ENCODE assay signal across 15 cellular contexts in the genomic region with DNA sequence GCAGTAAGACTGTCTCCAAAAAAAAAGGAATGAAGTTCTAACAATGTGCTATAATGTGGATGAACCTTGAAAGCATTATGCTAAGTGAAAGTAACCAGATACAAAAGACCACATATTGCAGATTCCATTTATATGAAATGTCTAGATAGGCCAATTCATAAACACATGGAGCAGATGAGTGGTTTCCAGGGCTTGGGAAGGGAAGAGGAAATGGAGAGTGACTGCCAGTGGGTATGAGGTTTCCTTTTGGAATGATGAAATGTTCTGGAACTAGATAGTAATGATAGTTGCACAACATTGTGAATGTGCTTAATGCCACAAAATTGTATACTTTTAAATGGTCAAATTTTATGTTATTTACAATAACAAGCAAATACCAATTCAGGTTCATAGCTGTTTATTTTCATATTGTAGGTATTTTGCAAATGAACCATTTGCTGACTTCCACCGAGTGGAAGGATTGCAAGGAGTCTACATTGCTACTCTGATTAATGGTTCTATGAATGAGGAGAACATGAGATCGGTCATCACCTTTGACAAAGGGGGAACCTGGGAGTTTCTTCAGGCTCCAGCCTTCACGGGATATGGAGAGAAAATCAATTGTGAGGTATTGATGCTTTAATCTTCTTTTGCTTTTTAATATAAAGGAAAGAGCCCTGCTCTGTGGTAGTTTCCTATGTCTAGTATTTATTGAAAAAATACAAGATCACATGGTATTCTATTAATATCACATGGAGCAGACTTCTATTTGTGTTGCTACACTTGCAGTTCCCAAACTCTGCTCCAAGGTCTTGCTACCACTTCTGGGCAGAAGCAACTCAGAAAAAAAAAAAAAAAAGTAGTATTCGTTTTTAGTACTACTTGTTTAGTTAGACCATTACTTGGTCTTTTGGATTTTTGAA.
A peak's percentile ranks its signal among the peaks of the same experiment; 100 is the strongest.
DNase-seq lines count a peak whose midpoint lies in the region; ATAC-seq, FAIRE-seq and TF ChIP-seq lines count a peak whose summit lies in the region.
"Had no signal": no experiment of that assay in that cellular context is flagged by ENCODE, and none has a peak within 500 bp of the region (broad histone marks: within the 10 kb centered on the region; RNA-seq: fewer than 3 reads in every experiment).

No MANE protein-coding gene starts in this region.

- H3K27me3 Mint-ChIP-seq in astrocyte (ENCODE audit: low read depth, unreplicated experiment) = no peaks in the 10 kb centered on the region
- H3K27me3 Mint-ChIP-seq: naive B cell had no signal

- intact Hi-C loops in left lung (cut with DNase I) = no loop called here

- peak overlapping the region; percentile 67 for H3K27ac Mint-ChIP-seq in astrocyte (ENCODE audit: unreplicated experiment)

- H3K4me3 ChIP-seq in BLaER1 treated with 17β-estradiol and CSF1 and Interleukin-3, amounts not matched to agents 10 nM and 100 nM = no peak overlapping the region; a peak in 1 of 20 replicates
- H3K4me3 ChIP-seq in HFF-Myc (replicated peaks; ENCODE audit: low read depth, low read length) (no peak overlapping the region), astrocyte (ENCODE audit: insufficient read depth, low read depth, low read length) (no peak overlapping the region), left lung (no peak overlapping the region)
- H3K4me3 ChIP-seq: heart left ventricle, K562 had no signal

- H3K4me1 ChIP-seq in BLaER1 treated with 17β-estradiol and CSF1 and Interleukin-3, amounts not matched to agents 10 nM and 100 nM = peaks cover 50 to 86% (median 81%) of the 10 kb centered on the region in 10 experiments
- no peaks in the 10 kb centered on the region for H3K4me1 ChIP-seq in astrocyte (ENCODE audit: insufficient read depth, low read length)
- H3K4me1 ChIP-seq in left lung = peaks cover 4 to 27% of the 10 kb centered on the region in 2 donors

- peaks cover 0 to 60% (median 22%) of the 10 kb centered on the region in 11 experiments; a peak in 18 of 22 replicates for H3K36me3 ChIP-seq in BLaER1 treated with 17β-estradiol and CSF1 and Interleukin-3, amounts not matched to agents 10 nM and 100 nM
- H3K36me3 ChIP-seq in astrocyte (ENCODE audit: insufficient read depth, low read length) (no peaks in the 10 kb centered on the region), left lung (peaks cover 0 to 57% of the 10 kb centered on the region in 2 donors)

- peaks cover 14% of the 10 kb centered on the region for H3K4me1 Mint-ChIP-seq in astrocyte (ENCODE audit: low read depth, unreplicated experiment)
- H3K4me1 Mint-ChIP-seq: WTC11 had no signal

- H3K27ac ChIP-seq in BLaER1 treated with 17β-estradiol and CSF1 and Interleukin-3, amounts not matched to agents 10 nM and 100 nM = peak overlapping the region in 9 of 11 experiments; percentile 16 to 69 (median 60); a peak in 16 of 22 replicates
- no peak overlapping the region for H3K27ac ChIP-seq in astrocyte (ENCODE audit: low read depth, low read length)
- H3K27ac ChIP-seq in left lung = no peak overlapping the region
- H3K27ac ChIP-seq: heart left ventricle had no signal

- no peaks in the 10 kb centered on the region for H3K79me2 ChIP-seq in astrocyte (ENCODE audit: insufficient read depth, low read length)

- no peaks in the 10 kb centered on the region for H3K9me3 Mint-ChIP-seq in astrocyte (ENCODE audit: unreplicated experiment)

- no peak for TF ChIP-seq CTCF in HFF-Myc (IDR thresholded peaks at IDR 0.05; ENCODE audit: low read depth, low read length, missing control alignments)
- no peak for TF ChIP-seq CTCF in astrocyte (IDR thresholded peaks at IDR 0.05; ENCODE audit: insufficient read depth, low read depth, low read length)
- no peak for TF ChIP-seq CTCF in left lung (IDR thresholded peaks at IDR 0.05)

- H2AFZ ChIP-seq in astrocyte (ENCODE audit: low read depth, low read length) = no peak overlapping the region

- H3K4me3 Mint-ChIP-seq in astrocyte (ENCODE audit: unreplicated experiment) = no peak overlapping the region
- H3K4me3 Mint-ChIP-seq: WTC11 had no signal

- H3K9ac ChIP-seq in BLaER1 treated with 17β-estradiol and CSF1 and Interleukin-3, amounts not matched to agents 10 nM and 100 nM = peak overlapping the region in 1 of 11 experiments; percentile 21; a peak in 2 of 22 replicates
- no peak overlapping the region for H3K9ac ChIP-seq in astrocyte (ENCODE audit: low read length)

- no peaks in the 10 kb centered on the region for H4K20me1 ChIP-seq in BLaER1 treated with 17β-estradiol and CSF1 and Interleukin-3, amounts not matched to agents 10 nM and 100 nM
- H4K20me1 ChIP-seq in astrocyte (ENCODE audit: insufficient read depth, low read length) = no peaks in the 10 kb centered on the region

- peaks cover 0 to 16% (median 0%) of the 10 kb centered on the region in 11 experiments; a peak in 2 of 22 replicates for H3K27me3 ChIP-seq in BLaER1 treated with 17β-estradiol and CSF1 and Interleukin-3, amounts not matched to agents 10 nM and 100 nM
- no peaks in the 10 kb centered on the region for H3K27me3 ChIP-seq in astrocyte (ENCODE audit: insufficient read depth, low read length)
- no peaks in the 10 kb centered on the region for H3K27me3 ChIP-seq in left lung
- H3K27me3 ChIP-seq: heart left ventricle had no signal

- peak overlapping the region; percentile 64 to 81 (median 72) for H3K4me2 ChIP-seq in BLaER1 treated with 17β-estradiol and CSF1 and Interleukin-3, amounts not matched to agents 10 nM and 100 nM
- no peak overlapping the region for H3K4me2 ChIP-seq in astrocyte (ENCODE audit: low read length)

- DNase-seq in HFF-Myc (ENCODE audit: extremely low read depth, low read depth) (peak; percentile 39), astrocyte (ENCODE audit: low read depth) (peak; percentile 75), left lung (no peak), RKO (ENCODE audit: low spot score) (no peak), NCI-H146 treated with DMSO at 0.1 percent for 48 hours (lab: John Stamatoyannopoulos, UW; ENCODE audit: unreplicated experiment) (no peak)
- DNase-seq: heart left ventricle; naive B cell; NCI-H82; stimulated activated CD4-positive, alpha-beta T cell treated with anti-CD3 and anti-CD28 coated beads, Interleukin-2, amount 100 ng/mL, for 24 hours had no signal

- peak; percentile 83 for FAIRE-seq in astrocyte (lab: Jason Lieb, UNC)
- FAIRE-seq: G401.6, K562 had no signal

- ATAC-seq in left lung (peak; percentile 43), HG02571 (IDR thresholded peaks at IDR 0.05; ENCODE audit: unreplicated experiment) (no peak), HG03520 (IDR thresholded peaks at IDR 0.05; ENCODE audit: unreplicated experiment) (no peak)
- ATAC-seq: K562, WTC11 had no signal

- H3K9me3 ChIP-seq in BLaER1 treated with 17β-estradiol and CSF1 and Interleukin-3, amounts not matched to agents 10 nM and 100 nM (replicated peaks in 1 of 11) = peaks cover 7 to 28% (median 13%) of the 10 kb centered on the region in 11 experiments
- H3K9me3 ChIP-seq in astrocyte (ENCODE audit: insufficient read depth, low read depth, low read length) (no peaks in the 10 kb centered on the region), left lung (peaks cover 0 to 10% of the 10 kb centered on the region in 2 donors)

- H3K36me3 Mint-ChIP-seq in astrocyte (ENCODE audit: low read depth, unreplicated experiment) = no peaks in the 10 kb centered on the region

Comparison
In these comparisons a context has a peak if more than half of its experiments do, and no peak if none do; other contexts are left out.
1. H3K27ac ChIP-seq: peak in BLaER1 treated with 17β-estradiol and CSF1 and Interleukin-3, amounts not matched to agents 10 nM and 100 nM (9 of 11); none in astrocyte (single experiment) and left lung (0 of 2).
2. DNase-seq: peak in HFF-Myc (single experiment) and astrocyte (single experiment); none in left lung (0 of 2), RKO (single experiment) and NCI-H146 treated with DMSO at 0.1 percent for 48 hours (single experiment).